In genomic region chr5:109656829-109657228, GRCh38 we compare ENCODE assay signal across 8 cellular contexts. TPM values are rescaled to one million over a fixed set of nuclear protein-coding genes. Genes with fewer than 3 reads are reported as not detected.
DNase-seq lines count a peak whose midpoint lies in the region; ATAC-seq lines count a peak whose summit lies in the region.

No MANE protein-coding gene starts in this region.

- no peaks in the 10 kb centered on the region for H3K9me3 Mint-ChIP-seq in activated naive CD4-positive, alpha-beta T cell treated with anti-CD3 and anti-CD28 coated beads, Interleukin-2, amount 10 ng/mL, durations not matched to agents 7 days and 5 days

- no peak overlapping the region for H3K4me3 Mint-ChIP-seq in activated naive CD4-positive, alpha-beta T cell treated with anti-CD3 and anti-CD28 coated beads, Interleukin-2, amount 10 ng/mL, durations not matched to agents 7 days and 5 days

- peak; percentile 58 for ATAC-seq in left ventricle myocardium superior

- peaks cover 11% of the 10 kb centered on the region for H3K27me3 Mint-ChIP-seq in activated naive CD4-positive, alpha-beta T cell treated with anti-CD3 and anti-CD28 coated beads, Interleukin-2, amount 10 ng/mL, durations not matched to agents 7 days and 5 days

- intact Hi-C loops in left ventricle myocardium superior (cut with micrococcal nuclease) = no loop called here

- no peaks in the 10 kb centered on the region for H3K36me3 Mint-ChIP-seq in activated naive CD4-positive, alpha-beta T cell treated with anti-CD3 and anti-CD28 coated beads, Interleukin-2, amount 10 ng/mL, durations not matched to agents 7 days and 5 days

- peaks cover 16% of the 10 kb centered on the region for H3K4me1 Mint-ChIP-seq in activated naive CD4-positive, alpha-beta T cell treated with anti-CD3 and anti-CD28 coated beads, Interleukin-2, amount 10 ng/mL, durations not matched to agents 7 days and 5 days

- no peak overlapping the region for H3K27ac Mint-ChIP-seq in activated naive CD4-positive, alpha-beta T cell treated with anti-CD3 and anti-CD28 coated beads, Interleukin-2, amount 10 ng/mL, durations not matched to agents 7 days and 5 days

- DNase-seq in EL (peak; percentile 89), OCI-M1 (lab: John Stamatoyannopoulos, UW) (peak; percentile 97), left ventricle myocardium superior (peak; percentile 29), superior temporal gyrus (ENCODE audit: extremely low spot score) (no peak), NCI-H128 (lab: John Stamatoyannopoulos, UW; ENCODE audit: unreplicated experiment) (no peak), DMS114 treated with DMSO at 0.1 percent for 48 hours (lab: John Stamatoyannopoulos, UW; ENCODE audit: unreplicated experiment) (no peak)
- peak; percentile 61 for DNase-seq in activated naive CD4-positive, alpha-beta T cell treated with anti-CD3 and anti-CD28 coated beads, Interleukin-2, amount 10 ng/mL, durations not matched to agents 7 days and 5 days
- peak; percentile 15 to 32 for DNase-seq in stimulated activated CD4-positive, alpha-beta T cell treated with anti-CD3 and anti-CD28 coated beads, Interleukin-2, amount 100 ng/mL, for 48 hours

- CTCF ChIA-PET in activated naive CD4-positive, alpha-beta T cell treated with anti-CD3 and anti-CD28 coated beads, Interleukin-2, amount 10 ng/mL, durations not matched to agents 7 days and 5 days (lab: Charles Lee) = no interaction called here

RNA-seq across cellular contexts. Expression of gene MAN2A1, which starts 32.9 kb away (rescaled TPM):
- total RNA-seq in left ventricle myocardium superior = 8.1 TPM

Comparison
In these comparisons a context has a peak if more than half of its experiments do, and no peak if none do; other contexts are left out.
1. DNase-seq: peak in EL (single experiment), OCI-M1 (single experiment), activated naive CD4-positive, alpha-beta T cell treated with anti-CD3 and anti-CD28 coated beads, Interleukin-2, amount 10 ng/mL, durations not matched to agents 7 days and 5 days (single experiment), left ventricle myocardium superior (single experiment) and stimulated activated CD4-positive, alpha-beta T cell treated with anti-CD3 and anti-CD28 coated beads, Interleukin-2, amount 100 ng/mL, for 48 hours (2 of 2); none in superior temporal gyrus (single experiment), NCI-H128 (single experiment) and DMS114 treated with DMSO at 0.1 percent for 48 hours (single experiment).